1 cellular context compared by ENCODE assay signal in the genomic region with DNA sequence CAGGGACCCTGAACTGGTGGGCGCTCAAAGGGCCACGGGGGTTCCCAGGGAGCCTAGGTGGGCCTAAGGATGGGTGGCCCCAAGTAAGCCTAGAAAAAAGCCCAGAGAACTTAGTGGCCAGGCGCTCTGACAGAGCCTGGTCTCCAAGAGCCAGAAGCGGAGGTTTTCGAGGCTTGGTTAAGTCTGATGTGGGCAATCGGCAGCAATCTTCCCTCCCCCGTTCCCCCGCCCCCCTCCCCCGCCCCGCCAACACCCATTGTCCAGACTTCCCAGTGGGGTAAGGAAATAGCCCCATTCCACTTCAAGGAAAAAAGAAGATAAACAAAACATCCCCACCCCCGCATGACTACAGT.
TF ChIP-seq lines count a peak whose summit lies in the region.

No MANE protein-coding gene starts in this region.

TF ChIP-seq in HepG2, 621 proteins besides CTCF, POLR2A, EP300 and RAD21 (continued from another document):
- TF ChIP-seq, protein P1, sequence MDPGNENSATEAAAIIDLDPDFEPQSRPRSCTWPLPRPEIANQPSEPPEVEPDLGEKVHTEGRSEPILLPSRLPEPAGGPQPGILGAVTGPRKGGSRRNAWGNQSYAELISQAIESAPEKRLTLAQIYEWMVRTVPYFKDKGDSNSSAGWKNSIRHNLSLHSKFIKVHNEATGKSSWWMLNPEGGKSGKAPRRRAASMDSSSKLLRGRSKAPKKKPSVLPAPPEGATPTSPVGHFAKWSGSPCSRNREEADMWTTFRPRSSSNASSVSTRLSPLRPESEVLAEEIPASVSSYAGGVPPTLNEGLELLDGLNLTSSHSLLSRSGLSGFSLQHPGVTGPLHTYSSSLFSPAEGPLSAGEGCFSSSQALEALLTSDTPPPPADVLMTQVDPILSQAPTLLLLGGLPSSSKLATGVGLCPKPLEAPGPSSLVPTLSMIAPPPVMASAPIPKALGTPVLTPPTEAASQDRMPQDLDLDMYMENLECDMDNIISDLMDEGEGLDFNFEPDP (CRISPR knock-in tag; conservative IDR thresholded peaks at IDR 0.05): no peak
- TF ChIP-seq HHEX (CRISPR knock-in tag; IDR thresholded peaks at IDR 0.05) (no peak), KLF9 (CRISPR knock-in tag; IDR thresholded peaks at IDR 0.05; ENCODE audit: low read depth) (no peak), U2AF2 (IDR thresholded peaks at IDR 0.05; ENCODE audit: low read depth, low read length) (no peak), CAMTA2 (CRISPR knock-in tag; IDR thresholded peaks at IDR 0.05; ENCODE audit: borderline replicate concordance) (no peak), RARG (CRISPR knock-in tag; IDR thresholded peaks at IDR 0.05; ENCODE audit: low read depth) (no peak)
- TF ChIP-seq, protein P2, sequence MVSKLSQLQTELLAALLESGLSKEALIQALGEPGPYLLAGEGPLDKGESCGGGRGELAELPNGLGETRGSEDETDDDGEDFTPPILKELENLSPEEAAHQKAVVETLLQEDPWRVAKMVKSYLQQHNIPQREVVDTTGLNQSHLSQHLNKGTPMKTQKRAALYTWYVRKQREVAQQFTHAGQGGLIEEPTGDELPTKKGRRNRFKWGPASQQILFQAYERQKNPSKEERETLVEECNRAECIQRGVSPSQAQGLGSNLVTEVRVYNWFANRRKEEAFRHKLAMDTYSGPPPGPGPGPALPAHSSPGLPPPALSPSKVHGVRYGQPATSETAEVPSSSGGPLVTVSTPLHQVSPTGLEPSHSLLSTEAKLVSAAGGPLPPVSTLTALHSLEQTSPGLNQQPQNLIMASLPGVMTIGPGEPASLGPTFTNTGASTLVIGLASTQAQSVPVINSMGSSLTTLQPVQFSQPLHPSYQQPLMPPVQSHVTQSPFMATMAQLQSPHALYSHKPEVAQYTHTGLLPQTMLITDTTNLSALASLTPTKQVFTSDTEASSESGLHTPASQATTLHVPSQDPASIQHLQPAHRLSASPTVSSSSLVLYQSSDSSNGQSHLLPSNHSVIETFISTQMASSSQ (IDR thresholded peaks at IDR 0.05; ENCODE audit: low read depth): no peak
- TF ChIP-seq, protein P2 (CRISPR knock-in tag; IDR thresholded peaks at IDR 0.05; ENCODE audit: borderline replicate concordance): no peak
